ENCODE assay signal across 8 cellular contexts in genomic region chr5:157283434-157283833, GRCh38. TPM values are rescaled to one million over a fixed set of nuclear protein-coding genes. Genes with fewer than 3 reads are reported as not detected.
A peak's percentile ranks its signal among the peaks of the same experiment; 100 is the strongest.
DNase-seq lines count a peak whose midpoint lies in the region; ATAC-seq and TF ChIP-seq lines count a peak whose summit lies in the region.

No MANE protein-coding gene starts in this region.

- peaks cover 64% of the 10 kb centered on the region for H3K4me1 ChIP-seq in cardiac muscle cell (ENCODE audit: low read depth)

- no peak overlapping the region for H3K4me3 ChIP-seq in cardiac muscle cell

- in situ Hi-C loops in G401 (cut with HindIII; ENCODE audit: low sequenced_read_pairs) = no loop called here

- H3K27ac ChIP-seq in cardiac muscle cell = peak overlapping the region; percentile 90

- TF ChIP-seq CTCF in cardiac muscle cell (IDR thresholded peaks at IDR 0.05; ENCODE audit: low read depth, low read length) = no peak

- H3K36me3 ChIP-seq in cardiac muscle cell = peaks cover 5% of the 10 kb centered on the region

- H3K27me3 ChIP-seq in cardiac muscle cell = no peaks in the 10 kb centered on the region

- DNase-seq in cardiac muscle cell (ENCODE audit: low read depth in 1 of 2, low spot score in 1 of 2) (peak in 1 of 2 donors; percentile 35), NCI-H2171 treated with DMSO at 0.1 percent for 48 hours (lab: John Stamatoyannopoulos, UW) (no peak), G401 (ENCODE audit: low spot score) (no peak), NCI-H446 (lab: John Stamatoyannopoulos, UW) (no peak)
- no peak for DNase-seq in stimulated activated CD4-positive, alpha-beta T cell treated with anti-CD3 and anti-CD28 coated beads, Interleukin-4, amount 100 ng/mL, for 1 hour

- ATAC-seq in GM18508 (IDR thresholded peaks at IDR 0.05; ENCODE audit: insufficient read depth, unreplicated experiment) (peak; percentile 97), GM21528 (IDR thresholded peaks at IDR 0.05; ENCODE audit: low FRiP score, unreplicated experiment) (peak; percentile 99), HG03575 (IDR thresholded peaks at IDR 0.05; ENCODE audit: extremely low read depth, insufficient number of reproducible peaks, low FRiP score, unreplicated experiment) (peak; percentile 94)

- no peaks in the 10 kb centered on the region for H3K9me3 ChIP-seq in cardiac muscle cell (ENCODE audit: low read depth)

RNA-seq across cellular contexts. Expression of gene CYFIP2, which starts 17.5 kb away (rescaled TPM):
- 228 and 299 TPM in 2 replicates for total RNA-seq in cardiac muscle cell
- 126 and 171 TPM in 2 replicates for polyA plus RNA-seq in cardiac muscle cell
- total RNA-seq in G401 (2014; rRNA removed; shearing (Covaris generic)) = 22.6 and 32.0 TPM in 2 replicates
